1 cellular context compared by ENCODE assay signal in genomic region chr3:5016218-5017161, GRCh38.
A peak's percentile ranks its signal among the peaks of the same experiment; 100 is the strongest.
TF ChIP-seq lines count a peak whose summit lies in the region.

No MANE protein-coding gene starts in this region.

TF ChIP-seq in K562, 482 proteins besides CTCF, POLR2A, EP300 and RAD21 (continued from another document and continues in another):
- TF ChIP-seq, protein P1, sequence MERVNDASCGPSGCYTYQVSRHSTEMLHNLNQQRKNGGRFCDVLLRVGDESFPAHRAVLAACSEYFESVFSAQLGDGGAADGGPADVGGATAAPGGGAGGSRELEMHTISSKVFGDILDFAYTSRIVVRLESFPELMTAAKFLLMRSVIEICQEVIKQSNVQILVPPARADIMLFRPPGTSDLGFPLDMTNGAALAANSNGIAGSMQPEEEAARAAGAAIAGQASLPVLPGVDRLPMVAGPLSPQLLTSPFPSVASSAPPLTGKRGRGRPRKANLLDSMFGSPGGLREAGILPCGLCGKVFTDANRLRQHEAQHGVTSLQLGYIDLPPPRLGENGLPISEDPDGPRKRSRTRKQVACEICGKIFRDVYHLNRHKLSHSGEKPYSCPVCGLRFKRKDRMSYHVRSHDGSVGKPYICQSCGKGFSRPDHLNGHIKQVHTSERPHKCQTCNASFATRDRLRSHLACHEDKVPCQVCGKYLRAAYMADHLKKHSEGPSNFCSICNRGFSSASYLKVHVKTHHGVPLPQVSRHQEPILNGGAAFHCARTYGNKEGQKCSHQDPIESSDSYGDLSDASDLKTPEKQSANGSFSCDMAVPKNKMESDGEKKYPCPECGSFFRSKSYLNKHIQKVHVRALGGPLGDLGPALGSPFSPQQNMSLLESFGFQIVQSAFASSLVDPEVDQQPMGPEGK (CRISPR knock-in tag; IDR thresholded peaks at IDR 0.05; ENCODE audit: borderline replicate concordance): no peak
- TF ChIP-seq DLX4 (CRISPR knock-in tag; IDR thresholded peaks at IDR 0.05) (no peak), ZZZ3 (IDR thresholded peaks at IDR 0.05) (no peak), CXXC5 (CRISPR knock-in tag; IDR thresholded peaks at IDR 0.05) (peak; percentile 83), EGR1 (conservative IDR thresholded peaks at IDR 0.05) (no peak), ZBTB7A (IDR thresholded peaks at IDR 0.05; ENCODE audit: borderline replicate concordance, control insufficient read depth, low read depth, low read length) (no peak), CBFA2T3 (IDR thresholded peaks at IDR 0.05) (no peak), KDM4B (IDR thresholded peaks at IDR 0.05; ENCODE audit: borderline replicate concordance in 2 of 2, low read depth in 1 of 2) (peak in 1 of 2 experiments; percentile 70; a peak in 1 of 4 replicates), HDAC8 (tag; IDR thresholded peaks at IDR 0.05) (no peak), ZNF3 (CRISPR knock-in tag; IDR thresholded peaks at IDR 0.05) (no peak), HNRNPK (IDR thresholded peaks at IDR 0.05; ENCODE audit: low read depth, low read length, poor library complexity, severe bottlenecking) (no peak), KAT2B (IDR thresholded peaks at IDR 0.05; ENCODE audit: low read depth, low read length) (no peak), ZNF140 (CRISPR knock-in tag; IDR thresholded peaks at IDR 0.05) (no peak), LCOR (CRISPR knock-in tag; IDR thresholded peaks at IDR 0.05) (0 out of 2 replicates have a peak, but pooled peaks have one; percentile 75), TAL1 (IDR thresholded peaks at IDR 0.05) (peak; percentile 79), HNRNPUL1 (IDR thresholded peaks at IDR 0.05; ENCODE audit: low read length) (no peak), SMARCB1 (IDR thresholded peaks at IDR 0.05; ENCODE audit: insufficient read length, low read depth) (no peak), MCM5 (IDR thresholded peaks at IDR 0.05; ENCODE audit: low read depth) (no peak), PML (IDR thresholded peaks at IDR 0.05; ENCODE audit: low read length) (peak; percentile 92), HIVEP1 (CRISPR knock-in tag; IDR thresholded peaks at IDR 0.05) (no peak), HMG20A (CRISPR knock-in tag; conservative IDR thresholded peaks at IDR 0.05) (no peak), BCL6 (CRISPR knock-in tag; IDR thresholded peaks at IDR 0.05) (no peak), PTRF (tag; IDR thresholded peaks at IDR 0.05) (no peak), THRB (CRISPR knock-in tag; conservative IDR thresholded peaks at IDR 0.05) (no peak), TAF15 (IDR thresholded peaks at IDR 0.05; ENCODE audit: low read depth, low read length) (no peak), ZBTB26 (CRISPR knock-in tag; IDR thresholded peaks at IDR 0.05) (no peak), CBX1 (IDR thresholded peaks at IDR 0.05; ENCODE audit: low read depth) (peak; percentile 62; the same call in 1 of the 2 replicates), SP2 (IDR thresholded peaks at IDR 0.05; ENCODE audit: extremely low read depth, low read depth, low read length, poor library complexity, severe bottlenecking) (no peak), ZNF408 (CRISPR knock-in tag; IDR thresholded peaks at IDR 0.05; ENCODE audit: low read depth) (no peak), KLF6 (CRISPR knock-in tag; IDR thresholded peaks at IDR 0.05; ENCODE audit: borderline replicate concordance) (no peak), ZNF318 (IDR thresholded peaks at IDR 0.05; ENCODE audit: borderline replicate concordance in 1 of 2, low read depth in 1 of 2) (peak in 1 of 2 experiments; percentile 95; a peak in 2 of 4 replicates), HLTF (IDR thresholded peaks at IDR 0.05) (peak; percentile 58; the same call in 1 of the 2 replicates), ETS2 (tag; IDR thresholded peaks at IDR 0.05; ENCODE audit: borderline replicate concordance, poor library complexity, severe bottlenecking) (no peak), NCOA6 (IDR thresholded peaks at IDR 0.05) (no peak), SLC30A9 (CRISPR knock-in tag; IDR thresholded peaks at IDR 0.05) (no peak), ZNF316 (IDR thresholded peaks at IDR 0.05) (no peak; the same call in 1 of the 2 replicates), ZNF431 (CRISPR knock-in tag; IDR thresholded peaks at IDR 0.05) (no peak), TEAD4 (IDR thresholded peaks at IDR 0.05; ENCODE audit: low read length) (peak; percentile 95), TEAD4 (CRISPR knock-in tag; IDR thresholded peaks at IDR 0.05; ENCODE audit: borderline replicate concordance) (no peak), FOXJ3 (CRISPR knock-in tag; IDR thresholded peaks at IDR 0.05) (no peak), ZNF696 (CRISPR knock-in tag; conservative IDR thresholded peaks at IDR 0.05) (no peak), CCNT2 (IDR thresholded peaks at IDR 0.05; ENCODE audit: borderline replicate concordance, extremely low read depth, insufficient read length, low read depth, low read length) (peak; percentile 94), MED1 (CRISPR knock-in tag; IDR thresholded peaks at IDR 0.05; ENCODE audit: borderline replicate concordance) (no peak), PRMT5 (CRISPR knock-in tag; IDR thresholded peaks at IDR 0.05) (no peak), ELF1 (tag; IDR thresholded peaks at IDR 0.05) (peak; percentile 84), ETS1 (conservative IDR thresholded peaks at IDR 0.05; ENCODE audit: control insufficient read depth, low read depth, low read length) (no peak), HEY1 (CRISPR knock-in tag; IDR thresholded peaks at IDR 0.05; ENCODE audit: borderline replicate concordance) (0 out of 2 replicates have a peak, but pooled peaks have one; percentile 16), POLR2G (IDR thresholded peaks at IDR 0.05; ENCODE audit: low read depth, low read length) (no peak), SMAD4 (CRISPR knock-in tag; conservative IDR thresholded peaks at IDR 0.05) (peak; percentile 100), FOXJ2 (tag; IDR thresholded peaks at IDR 0.05) (peak; percentile 95), ZNF143 (CRISPR knock-in tag; IDR thresholded peaks at IDR 0.05) (no peak), HDGF (IDR thresholded peaks at IDR 0.05) (peak; percentile 76; the same call in 1 of the 2 replicates), SRF (CRISPR knock-in tag; IDR thresholded peaks at IDR 0.05) (peak in 1 of 2 experiments; percentile 58; a peak in 1 of 4 replicates), SMC3 (conservative IDR thresholded peaks at IDR 0.05; ENCODE audit: insufficient read depth, low read depth, low read length) (no peak), BACH1 (tag; IDR thresholded peaks at IDR 0.05) (peak; percentile 65), MTA3 (IDR thresholded peaks at IDR 0.05; ENCODE audit: borderline replicate concordance) (peak; percentile 92), ZBTB5 (IDR thresholded peaks at IDR 0.05) (no peak)
